27 cellular contexts compared by ENCODE assay signal in genomic region chr15:56273724-56274123, GRCh38.
"Had no signal": no experiment of that assay in that cellular context is flagged by ENCODE, and none has a peak within 500 bp of the region (broad histone marks: within the 10 kb centered on the region; RNA-seq: fewer than 3 reads in every experiment).

No MANE protein-coding gene starts in this region.

- H3K36me3 ChIP-seq: stomach, suprapubic skin, thoracic aorta, thyroid gland, tibial artery, tibial nerve, transverse colon, upper lobe of left lung, upper lobe of right lung, uterus, vagina had no signal

- H3K4me3 ChIP-seq: stomach, suprapubic skin, testis, thoracic aorta, thyroid gland, tibial artery, tibial nerve, transverse colon, upper lobe of left lung, upper lobe of right lung, uterus, vagina had no signal

- H3K9me3 ChIP-seq: testis, thyroid gland, transverse colon, upper lobe of left lung, uterus, vagina had no signal

- H3K27ac ChIP-seq: stomach, suprapubic skin, testis, thoracic aorta, thyroid gland, tibial artery, tibial nerve, transverse colon, upper lobe of left lung, upper lobe of right lung, uterus, vagina had no signal

- FAIRE-seq: urothelium cell line had no signal

- ATAC-seq: stimulated activated effector memory CD8-positive, alpha-beta T cell treated with anti-CD3 and anti-CD28 coated beads, Interleukin-12 subunit alpha, Interleukin-12 subunit beta, amount 100 ng/mL, for 72 hours; stimulated activated memory B cell treated with anti-CD40 and anti-IgM and Interleukin-4, amounts not matched to agents 10 μg/mL and 1 μg/mL and 100 μg/mL, for 72 hours; stimulated activated naive B cell treated with anti-CD40 and anti-IgM and Interleukin-4, amounts not matched to agents 10 μg/mL and 1 μg/mL and 100 μg/mL, for 72 hours; stimulated activated naive CD8-positive, alpha-beta T cell treated with anti-CD3 and anti-CD28 coated beads, Interleukin-15, amount 100 ng/mL, for 72 hours; stimulated activated naive CD8-positive, alpha-beta T cell treated with anti-CD3 and anti-CD28 coated beads, Interleukin-15, Interleukin-2, amounts not matched to agents 100 U/mL and 50 U/mL, for 24 hours; upper lobe of right lung had no signal

- H3K4me1 ChIP-seq: stomach, suprapubic skin, testis, thyroid gland, tibial artery, tibial nerve, transverse colon, upper lobe of left lung, upper lobe of right lung, uterus, vagina had no signal

- DNase-seq: stimulated activated CD4-positive, alpha-beta T cell treated with anti-CD3 and anti-CD28 coated beads, Interleukin-2, amount 100 ng/mL, for 48 hours; stimulated activated CD4-positive, alpha-beta T cell treated with anti-CD3 and anti-CD28 coated beads, Interleukin-4, amount 100 ng/mL, for 1 hour; stimulated activated CD4-positive, alpha-beta T cell treated with anti-CD3 and anti-CD28 coated beads, Interleukin-4, amount 100 ng/mL, for 24 hours; stimulated activated CD4-positive, alpha-beta T cell treated with anti-CD3 and anti-CD28 coated beads, Interleukin-4, amount 100 ng/mL, for 4 hours; stimulated activated CD8-positive, alpha-beta memory T cell treated with anti-CD3 and anti-CD28 coated beads, Interleukin-4, amount 100 ng/mL, for 48 hours; stimulated activated naive B cell treated with anti-CD40 and anti-IgM and Interleukin-4, amounts not matched to agents 10 μg/mL and 1 μg/mL and 100 μg/mL, for 72 hours; stimulated activated naive CD4-positive, alpha-beta T cell; stimulated activated naive CD4-positive, alpha-beta T cell treated with Interleukin-2 at 50 U/mL for 16 hours; stimulated activated naive CD8-positive, alpha-beta T cell treated with anti-CD3 and anti-CD28 coated beads, Interleukin-15, amount 100 ng/mL, for 72 hours; stimulated activated naive CD8-positive, alpha-beta T cell treated with anti-CD3 and anti-CD28 coated beads, Interleukin-15, Interleukin-2, amounts not matched to agents 100 U/mL and 50 U/mL, for 24 hours; stomach; substantia nigra; testis; thyroid gland; tibial artery; transverse colon; trophoblast cell; upper lobe of left lung; upper lobe of right lung; uterus had no signal

- H3K27me3 ChIP-seq: stomach, suprapubic skin, testis, thyroid gland, tibial artery, tibial nerve, transverse colon, upper lobe of left lung, upper lobe of right lung, uterus, vagina had no signal
